3 cellular contexts compared by ENCODE assay signal in the genomic region with DNA sequence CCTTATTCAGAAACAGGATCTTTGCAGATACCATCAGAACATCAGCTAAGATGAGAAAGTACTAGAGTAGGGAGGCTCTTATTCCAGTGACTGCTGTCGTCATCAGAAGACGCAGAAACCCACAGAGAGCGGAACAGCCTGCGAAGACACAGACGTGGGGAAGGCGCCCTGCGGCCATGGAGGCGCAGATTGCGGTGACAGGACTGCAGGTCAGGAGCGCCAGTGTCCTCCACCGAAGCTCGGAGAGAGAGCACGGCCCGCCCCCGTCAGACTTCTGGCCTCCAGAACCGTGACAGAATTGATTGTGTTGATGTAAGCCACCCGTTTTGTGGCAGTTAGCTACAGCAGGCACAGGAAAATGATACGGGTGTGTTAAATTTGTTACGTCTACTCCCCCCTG.
"Had no signal": no experiment of that assay in that cellular context is flagged by ENCODE, and none has a peak within 500 bp of the region (broad histone marks: within the 10 kb centered on the region; RNA-seq: fewer than 3 reads in every experiment).

No MANE protein-coding gene starts in this region.

- H3K4me3 ChIP-seq: GM12878 had no signal

- DNase-seq: GDM1, GF-D8 had no signal
